8 cellular contexts compared by ENCODE assay signal in the genomic region with DNA sequence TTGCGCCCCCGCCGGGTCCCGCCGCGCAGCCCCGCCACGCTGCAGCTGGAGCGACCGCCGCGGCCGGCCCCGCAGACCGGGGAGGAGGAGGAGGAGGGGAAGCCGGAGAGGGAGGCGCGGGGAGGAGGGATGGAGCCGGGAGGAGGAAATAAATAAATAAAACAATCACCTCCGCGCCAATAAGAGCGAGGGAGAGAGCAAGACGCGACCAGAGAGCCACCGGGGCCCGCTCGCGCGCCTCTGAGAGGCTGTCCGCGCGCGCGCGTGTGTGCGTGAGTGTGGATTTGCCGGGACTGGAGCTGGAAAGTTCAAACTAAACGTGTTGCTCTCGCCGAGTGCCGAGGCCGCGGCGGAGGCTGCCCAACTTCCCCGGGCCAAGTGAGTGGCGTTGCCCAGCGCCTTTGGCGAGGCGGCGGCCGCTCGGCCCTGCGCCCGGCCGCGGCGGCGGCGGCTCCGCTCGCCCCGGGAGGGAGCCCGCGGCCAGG.
DNase-seq lines count a peak whose midpoint lies in the region; ATAC-seq and TF ChIP-seq lines count a peak whose summit lies in the region.

No MANE protein-coding gene starts in this region.

- no peaks in the 10 kb centered on the region for H3K36me3 Mint-ChIP-seq in WTC11

- H2AFZ ChIP-seq in parathyroid adenoma, result no peak overlapping the region

- no peaks in the 10 kb centered on the region for H3K9me3 Mint-ChIP-seq in WTC11

- no peak for TF ChIP-seq CTCF in WTC11 (IDR thresholded peaks at IDR 0.05)
- TF ChIP-seq CTCF in parathyroid adenoma (IDR thresholded peaks at IDR 0.05), result no peak

- no peaks in the 10 kb centered on the region for H3K4me1 ChIP-seq in parathyroid adenoma

- peak; percentile 10 for DNase-seq in ACHN
- peak; percentile 4 for DNase-seq in HuH-7.5 (ENCODE audit: low spot score)
- peak; percentile 69 for DNase-seq in WTC11 (ENCODE audit: low spot score)
- DNase-seq in glomerular visceral epithelial cell (ENCODE audit: extremely low spot score), result peak; percentile 67
- no peak for DNase-seq in erythroblast (lab: John Stamatoyannopoulos, UW)

- H3K27ac ChIP-seq in parathyroid adenoma, result no peak overlapping the region

- no peak overlapping the region for H3K9ac ChIP-seq in parathyroid adenoma

- no peak for TF ChIP-seq POLR2A in erythroblast (IDR thresholded peaks at IDR 0.05; ENCODE audit: low read length)

- peaks cover 6% of the 10 kb centered on the region for H3K27me3 ChIP-seq in parathyroid adenoma (ENCODE audit: control insufficient read depth, insufficient read depth, low read length)

- in situ Hi-C loops in ACHN (cut with HindIII; ENCODE audit: low pct_ligation_motif_present, low pct_unique_long_range_greater_than_20kb, low sequenced_read_pairs), result no loop called here

- no peaks in the 10 kb centered on the region for H3K9me3 ChIP-seq in parathyroid adenoma (ENCODE audit: control insufficient read depth, low read length)

- peak; percentile 32 for ATAC-seq in GM18909 (IDR thresholded peaks at IDR 0.05; ENCODE audit: poor library complexity, unreplicated experiment)
- peak; percentile 45 for ATAC-seq in WTC11
- no peak for ATAC-seq in GM21515 (IDR thresholded peaks at IDR 0.05; ENCODE audit: unreplicated experiment)

- H3K4me1 Mint-ChIP-seq in WTC11, result peaks cover 23% of the 10 kb centered on the region

- H3K4me3 Mint-ChIP-seq in WTC11, result peak overlapping the region; percentile 89

- no peak overlapping the region for H3K27ac Mint-ChIP-seq in WTC11

- POLR2A ChIA-PET in WTC11 (lab: Charles Lee), result no interaction called here

- H3K36me3 ChIP-seq in parathyroid adenoma (ENCODE audit: control insufficient read depth, insufficient read depth, low read length), result no peaks in the 10 kb centered on the region

- peaks cover 31% of the 10 kb centered on the region for H3K27me3 Mint-ChIP-seq in WTC11 (ENCODE audit: low read depth)

- CTCF ChIA-PET in WTC11 (lab: Charles Lee), result no interaction called here

- H3K79me2 ChIP-seq in parathyroid adenoma, result no peaks in the 10 kb centered on the region

- H3K4me3 ChIP-seq in parathyroid adenoma (ENCODE audit: low read depth, low read length), result peak overlapping the region; percentile 56

- H3K4me2 ChIP-seq in parathyroid adenoma (ENCODE audit: low read length), result peak overlapping the region; percentile 83

TF ChIP-seq in WTC11, 78 proteins besides CTCF, POLR2A, EP300 and RAD21:
- TF ChIP-seq, protein P1, sequence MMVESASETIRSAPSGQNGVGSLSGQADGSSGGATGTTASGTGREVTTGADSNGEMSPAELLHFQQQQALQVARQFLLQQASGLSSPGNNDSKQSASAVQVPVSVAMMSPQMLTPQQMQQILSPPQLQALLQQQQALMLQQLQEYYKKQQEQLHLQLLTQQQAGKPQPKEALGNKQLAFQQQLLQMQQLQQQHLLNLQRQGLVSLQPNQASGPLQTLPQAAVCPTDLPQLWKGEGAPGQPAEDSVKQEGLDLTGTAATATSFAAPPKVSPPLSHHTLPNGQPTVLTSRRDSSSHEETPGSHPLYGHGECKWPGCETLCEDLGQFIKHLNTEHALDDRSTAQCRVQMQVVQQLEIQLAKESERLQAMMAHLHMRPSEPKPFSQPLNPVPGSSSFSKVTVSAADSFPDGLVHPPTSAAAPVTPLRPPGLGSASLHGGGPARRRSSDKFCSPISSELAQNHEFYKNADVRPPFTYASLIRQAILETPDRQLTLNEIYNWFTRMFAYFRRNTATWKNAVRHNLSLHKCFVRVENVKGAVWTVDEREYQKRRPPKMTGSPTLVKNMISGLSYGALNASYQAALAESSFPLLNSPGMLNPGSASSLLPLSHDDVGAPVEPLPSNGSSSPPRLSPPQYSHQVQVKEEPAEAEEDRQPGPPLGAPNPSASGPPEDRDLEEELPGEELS (CRISPR knock-in tag; IDR thresholded peaks at IDR 0.05), result no peak
- peak; percentile 67; the same call in 1 of the 2 replicates for TF ChIP-seq ZNF263 (CRISPR knock-in tag; IDR thresholded peaks at IDR 0.05; ENCODE audit: low read depth)

Comparison
In these comparisons a context has a peak if more than half of its experiments do, and no peak if none do; other contexts are left out.
1. DNase-seq: peak in ACHN (single experiment), HuH-7.5 (single experiment), WTC11 (single experiment) and glomerular visceral epithelial cell (single experiment); none in erythroblast (0 of 2).